1 cellular context compared by ENCODE assay signal in genomic region chr2:74228772-74229171, GRCh38.
TF ChIP-seq lines count a peak whose summit lies in the region.

No MANE protein-coding gene starts in this region.

TF ChIP-seq in WTC11, 78 proteins besides CTCF, POLR2A, EP300 and RAD21 (continued from another document):
- TF ChIP-seq AFF4 (CRISPR knock-in tag; IDR thresholded peaks at IDR 0.05; ENCODE audit: borderline replicate concordance) = no peak
- TF ChIP-seq ZNF263 (CRISPR knock-in tag; IDR thresholded peaks at IDR 0.05; ENCODE audit: low read depth) = no peak
